ENCODE assay signal across 25 cellular contexts in the genomic region with DNA sequence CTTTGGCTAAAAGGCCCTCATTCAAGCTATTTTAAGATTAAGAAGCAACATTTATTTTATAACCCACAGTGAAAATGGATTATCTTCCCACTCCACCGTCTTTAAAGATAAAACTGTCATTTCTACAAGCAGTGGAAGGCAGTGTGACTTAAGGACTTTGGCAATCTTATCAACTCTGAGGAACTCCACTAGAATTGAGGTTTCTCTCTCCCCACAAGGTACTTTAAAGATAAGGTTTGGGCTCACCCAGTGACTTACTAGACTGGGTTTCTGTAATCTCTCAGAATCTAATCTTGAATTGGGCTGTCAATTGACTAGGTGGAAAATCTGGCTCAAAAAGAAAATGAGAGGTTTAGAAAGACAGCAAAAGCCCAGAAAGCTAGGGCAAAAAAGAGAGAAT. TPM values are rescaled to one million over a fixed set of nuclear protein-coding genes. Genes with fewer than 3 reads are reported as not detected.
"Had no signal": no experiment of that assay in that cellular context is flagged by ENCODE, and none has a peak within 500 bp of the region (broad histone marks: within the 10 kb centered on the region; RNA-seq: fewer than 3 reads in every experiment).

No MANE protein-coding gene starts in this region.

- H3K4me3 Mint-ChIP-seq: activated naive CD8-positive, alpha-beta T cell treated with anti-CD3 and anti-CD28 coated beads, Interleukin-2, amount 50 U/mL, for 24 hours; activated T-cell treated with anti-CD3 and anti-CD28 coated beads, Interleukin-2, amount 50 U/mL, for 4 hours; T-helper 1 cell treated with Interleukin-12 subunit alpha and Interleukin-12 subunit beta and Interleukin-4 antibody, amounts not matched to agents 30 μg/mL and 1 μg/mL, for 36 hours had no signal

- FAIRE-seq: K562, RCC 7860 had no signal

- H3K36me3 ChIP-seq: brain microvascular endothelial cell, SJSA1 had no signal

- H3K4me3 ChIP-seq: K562, SJSA1 had no signal

- H3K9me3 ChIP-seq: SJSA1 had no signal

- H3K4me1 ChIP-seq: SJSA1 had no signal

- H3K4me1 Mint-ChIP-seq: activated naive CD8-positive, alpha-beta T cell treated with anti-CD3 and anti-CD28 coated beads, Interleukin-2, amount 50 U/mL, for 24 hours had no signal

- H3K27ac Mint-ChIP-seq: activated naive CD4-positive, alpha-beta T cell treated with anti-CD3 and anti-CD28 coated beads, Interleukin-2, amount 50 U/mL, for 72 hours; activated naive CD8-positive, alpha-beta T cell treated with anti-CD3 and anti-CD28 coated beads, Interleukin-2, amount 50 U/mL, for 24 hours; T-helper 1 cell treated with Interleukin-12 subunit alpha and Interleukin-12 subunit beta and Interleukin-4 antibody, amounts not matched to agents 30 μg/mL and 1 μg/mL, for 36 hours had no signal

- DNase-seq: activated CD4-positive, alpha-beta T cell treated with anti-CD3 and anti-CD28 coated beads for 4 hours; activated CD4-positive, alpha-beta T cell treated with anti-CD3 and anti-CD28 coated beads, Interleukin-2, amount 50 U/mL, for 48 hours; activated CD8-positive, alpha-beta memory T cell treated with anti-CD3 and anti-CD28 coated beads for 24 hours; activated effector memory CD4-positive, alpha-beta T cell treated with anti-CD3 and anti-CD28 coated beads, Interleukin-2, amount 50 U/mL, for 16 hours; activated naive CD4-positive, alpha-beta T cell treated with Interleukin-2 at 50 U/mL for 16 hours; activated naive CD8-positive, alpha-beta T cell treated with anti-CD3 and anti-CD28 coated beads, Interleukin-2, amount 50 U/mL, for 24 hours; activated T-cell treated with anti-CD3 and anti-CD28 coated beads, Interleukin-2, amount 50 U/mL, for 4 hours; amygdala; Karpas-422; NCI-H1105 treated with DMSO at 0.1 percent for 48 hours; NCI-H1436 treated with DMSO at 0.1 percent for 48 hours; NCI-H187; NCI-H2081; NCI-H446; NCI-H524; PC-3; SHP77; SW 1271 had no signal

- ATAC-seq: activated CD4-positive, CD25-positive, alpha-beta regulatory T cell treated with anti-CD3 and anti-CD28 coated beads, Interleukin-2, amount 50 U/mL, for 24 hours; activated naive CD4-positive, alpha-beta T cell treated with anti-CD3 and anti-CD28 coated beads, Interleukin-2, amount 50 U/mL, for 72 hours; activated naive CD8-positive, alpha-beta T cell treated with anti-CD3 and anti-CD28 coated beads, Interleukin-2, amount 50 U/mL, for 24 hours; activated T-cell treated with anti-CD3 and anti-CD28 coated beads, Interleukin-2, amount 50 U/mL, for 4 hours; K562; PC-3 had no signal

- H3K27me3 Mint-ChIP-seq: activated naive CD8-positive, alpha-beta T cell treated with anti-CD3 and anti-CD28 coated beads, Interleukin-2, amount 50 U/mL, for 24 hours had no signal

- H3K27ac ChIP-seq: brain microvascular endothelial cell, SJSA1 had no signal

- H3K27me3 ChIP-seq: brain microvascular endothelial cell, SJSA1 had no signal

RNA-seq across cellular contexts. Expression of a gene that starts 21.7 kb away (rescaled TPM):
- total RNA-seq: activated naive CD4-positive, alpha-beta T cell treated with anti-CD3 and anti-CD28 coated beads, Interleukin-2, amount 50 U/mL, for 72 hours; activated T-cell treated with anti-CD3 and anti-CD28 coated beads, Interleukin-2, amount 50 U/mL, for 4 hours; SJSA1 had no signal
